In genomic region chr14:53190938-53191337, GRCh38 we compare ENCODE assay signal across 9 cellular contexts. TPM values are rescaled to one million over a fixed set of nuclear protein-coding genes. Genes with fewer than 3 reads are reported as not detected.
DNase-seq lines count a peak whose midpoint lies in the region; ATAC-seq and TF ChIP-seq lines count a peak whose summit lies in the region.
"Had no signal": no experiment of that assay in that cellular context is flagged by ENCODE, and none has a peak within 500 bp of the region (broad histone marks: within the 10 kb centered on the region; RNA-seq: fewer than 3 reads in every experiment).

No MANE protein-coding gene starts in this region.

- peak overlapping the region; percentile 89 for H3K27ac Mint-ChIP-seq in activated CD8-positive, alpha-beta T cell treated with anti-CD3 and anti-CD28 coated beads for 36 hours
- no peak overlapping the region for H3K27ac Mint-ChIP-seq in activated CD8-positive, alpha-beta T cell treated with anti-CD3 and anti-CD28 coated beads, Interleukin-2, amount 10 ng/mL, durations not matched to agents 7 days and 5 days
- H3K27ac Mint-ChIP-seq in T-helper 1 cell treated with Interleukin-12 subunit alpha and Interleukin-12 subunit beta and Interleukin-4 antibody, amounts not matched to agents 30 μg/mL and 1 μg/mL, for 36 hours = peak overlapping the region; percentile 65

- intact Hi-C loops in activated CD8-positive, alpha-beta T cell treated with anti-CD3 and anti-CD28 coated beads for 36 hours (cut with micrococcal nuclease) = loop anchor here (2.0 kb wide), 1 partner anchor 42 kb away; no protein-coding TSS in a partner anchor

- no peak for TF ChIP-seq CTCF in activated CD8-positive, alpha-beta T cell treated with anti-CD3 and anti-CD28 coated beads for 36 hours (IDR thresholded peaks at IDR 0.05)

- DNase-seq in activated CD8-positive, alpha-beta T cell treated with anti-CD3 and anti-CD28 coated beads for 36 hours = peak; percentile 79
- DNase-seq in activated CD8-positive, alpha-beta T cell treated with anti-CD3 and anti-CD28 coated beads, Interleukin-2, amount 10 ng/mL, durations not matched to agents 7 days and 5 days = no peak
- peak; percentile 36 to 63 for DNase-seq in stimulated activated CD8-positive, alpha-beta memory T cell treated with anti-CD3 and anti-CD28 coated beads, Interleukin-7, amount 100 ng/mL, for 48 hours (ENCODE audit: extremely low read depth in 1 of 2, low read depth in 1 of 2)
- DNase-seq in NCI-H2081 (lab: John Stamatoyannopoulos, UW) = no peak
- DNase-seq in glomerular visceral epithelial cell (ENCODE audit: extremely low spot score) = no peak
- DNase-seq: MV-4-11 had no signal

- H3K36me3 Mint-ChIP-seq in activated CD8-positive, alpha-beta T cell treated with anti-CD3 and anti-CD28 coated beads for 36 hours (ENCODE audit: low read depth) = no peaks in the 10 kb centered on the region
- H3K36me3 Mint-ChIP-seq in activated CD8-positive, alpha-beta T cell treated with anti-CD3 and anti-CD28 coated beads, Interleukin-2, amount 10 ng/mL, durations not matched to agents 7 days and 5 days (ENCODE audit: low read depth) = no peaks in the 10 kb centered on the region
- no peaks in the 10 kb centered on the region for H3K36me3 Mint-ChIP-seq in T-helper 1 cell treated with Interleukin-12 subunit alpha and Interleukin-12 subunit beta and Interleukin-4 antibody, amounts not matched to agents 30 μg/mL and 1 μg/mL, for 36 hours (ENCODE audit: low read depth)

- H3K4me3 Mint-ChIP-seq in activated CD8-positive, alpha-beta T cell treated with anti-CD3 and anti-CD28 coated beads for 36 hours = peak overlapping the region; percentile 36
- no peak overlapping the region for H3K4me3 Mint-ChIP-seq in activated CD8-positive, alpha-beta T cell treated with anti-CD3 and anti-CD28 coated beads, Interleukin-2, amount 10 ng/mL, durations not matched to agents 7 days and 5 days
- no peak overlapping the region for H3K4me3 Mint-ChIP-seq in T-helper 1 cell treated with Interleukin-12 subunit alpha and Interleukin-12 subunit beta and Interleukin-4 antibody, amounts not matched to agents 30 μg/mL and 1 μg/mL, for 36 hours

- peaks cover 31% of the 10 kb centered on the region for H3K4me1 Mint-ChIP-seq in activated CD8-positive, alpha-beta T cell treated with anti-CD3 and anti-CD28 coated beads for 36 hours (ENCODE audit: low read depth)
- H3K4me1 Mint-ChIP-seq in activated CD8-positive, alpha-beta T cell treated with anti-CD3 and anti-CD28 coated beads, Interleukin-2, amount 10 ng/mL, durations not matched to agents 7 days and 5 days (ENCODE audit: low read depth) = no peaks in the 10 kb centered on the region
- H3K4me1 Mint-ChIP-seq in T-helper 1 cell treated with Interleukin-12 subunit alpha and Interleukin-12 subunit beta and Interleukin-4 antibody, amounts not matched to agents 30 μg/mL and 1 μg/mL, for 36 hours (ENCODE audit: low read depth) = peaks cover 4% of the 10 kb centered on the region

- H3K27me3 Mint-ChIP-seq in activated CD8-positive, alpha-beta T cell treated with anti-CD3 and anti-CD28 coated beads for 36 hours = no peaks in the 10 kb centered on the region
- no peaks in the 10 kb centered on the region for H3K27me3 Mint-ChIP-seq in activated CD8-positive, alpha-beta T cell treated with anti-CD3 and anti-CD28 coated beads, Interleukin-2, amount 10 ng/mL, durations not matched to agents 7 days and 5 days (ENCODE audit: low read depth)
- no peaks in the 10 kb centered on the region for H3K27me3 Mint-ChIP-seq in T-helper 1 cell treated with Interleukin-12 subunit alpha and Interleukin-12 subunit beta and Interleukin-4 antibody, amounts not matched to agents 30 μg/mL and 1 μg/mL, for 36 hours (ENCODE audit: low read depth)

- CTCF ChIA-PET in activated CD8-positive, alpha-beta T cell treated with anti-CD3 and anti-CD28 coated beads for 36 hours (lab: Charles Lee) = interaction anchor here (1.0 to 3.0 kb wide), 6 partner anchors 10 to 135 kb away, joined by 3 to 14 read pairs (median 5); no protein-coding TSS in a partner anchor
- CTCF ChIA-PET in activated CD8-positive, alpha-beta T cell treated with anti-CD3 and anti-CD28 coated beads, Interleukin-2, amount 10 ng/mL, durations not matched to agents 7 days and 5 days (lab: Charles Lee) = interaction anchor here (1.9 kb wide), 2 partner anchors 27 to 105 kb away, joined by 6 read pairs; no protein-coding TSS in a partner anchor

- POLR2A ChIA-PET in activated CD8-positive, alpha-beta T cell treated with anti-CD3 and anti-CD28 coated beads for 36 hours (lab: Charles Lee) = interaction anchor here (0.6 to 5.0 kb wide), 3 partner anchors 11 to 81 kb away, joined by 5 to 33 read pairs (median 8); partner anchors contain the start of gene DDHD1
- POLR2A ChIA-PET in activated CD8-positive, alpha-beta T cell treated with anti-CD3 and anti-CD28 coated beads, Interleukin-2, amount 10 ng/mL, durations not matched to agents 7 days and 5 days (lab: Charles Lee) = interaction anchor here (1.0 kb wide), 1 partner anchor 22 kb away, joined by 3 read pairs; no protein-coding TSS in a partner anchor

- peak; percentile 96 for ATAC-seq in activated CD8-positive, alpha-beta T cell treated with anti-CD3 and anti-CD28 coated beads for 36 hours
- no peak for ATAC-seq in activated CD8-positive, alpha-beta T cell treated with anti-CD3 and anti-CD28 coated beads, Interleukin-2, amount 10 ng/mL, durations not matched to agents 7 days and 5 days
- ATAC-seq in esophagus mucosa (peak; percentile 41), HG03139 (IDR thresholded peaks at IDR 0.05; ENCODE audit: unreplicated experiment) (no peak)

- no peaks in the 10 kb centered on the region for H3K9me3 Mint-ChIP-seq in activated CD8-positive, alpha-beta T cell treated with anti-CD3 and anti-CD28 coated beads for 36 hours
- H3K9me3 Mint-ChIP-seq in activated CD8-positive, alpha-beta T cell treated with anti-CD3 and anti-CD28 coated beads, Interleukin-2, amount 10 ng/mL, durations not matched to agents 7 days and 5 days (ENCODE audit: insufficient read depth) = no peaks in the 10 kb centered on the region
- no peaks in the 10 kb centered on the region for H3K9me3 Mint-ChIP-seq in T-helper 1 cell treated with Interleukin-12 subunit alpha and Interleukin-12 subunit beta and Interleukin-4 antibody, amounts not matched to agents 30 μg/mL and 1 μg/mL, for 36 hours

RNA-seq across cellular contexts. Expression of gene DDHD1, which starts 37.8 kb away (rescaled TPM):
- 10 to 100 TPM; 35.5 to 41.5 TPM for total RNA-seq in activated CD8-positive, alpha-beta T cell treated with anti-CD3 and anti-CD28 coated beads for 36 hours
- total RNA-seq in activated CD8-positive, alpha-beta T cell treated with anti-CD3 and anti-CD28 coated beads, Interleukin-2, amount 10 ng/mL, durations not matched to agents 7 days and 5 days = 10 to 100 TPM; 51.8 to 56.8 TPM
- total RNA-seq in esophagus mucosa = 2.8 TPM

Comparison
In these comparisons a context has a peak if more than half of its experiments do, and no peak if none do; other contexts are left out.
1. ATAC-seq: peak in activated CD8-positive, alpha-beta T cell treated with anti-CD3 and anti-CD28 coated beads for 36 hours (single experiment) and esophagus mucosa (single experiment); none in activated CD8-positive, alpha-beta T cell treated with anti-CD3 and anti-CD28 coated beads, Interleukin-2, amount 10 ng/mL, durations not matched to agents 7 days and 5 days (single experiment) and HG03139 (single experiment).
2. DNase-seq: peak in activated CD8-positive, alpha-beta T cell treated with anti-CD3 and anti-CD28 coated beads for 36 hours (single experiment) and stimulated activated CD8-positive, alpha-beta memory T cell treated with anti-CD3 and anti-CD28 coated beads, Interleukin-7, amount 100 ng/mL, for 48 hours (2 of 2); none in activated CD8-positive, alpha-beta T cell treated with anti-CD3 and anti-CD28 coated beads, Interleukin-2, amount 10 ng/mL, durations not matched to agents 7 days and 5 days (single experiment), NCI-H2081 (0 of 2) and glomerular visceral epithelial cell (single experiment).